In genomic region chr2:224937887-224938286, GRCh38 we compare ENCODE assay signal across 9 cellular contexts.
DNase-seq lines count a peak whose midpoint lies in the region; ATAC-seq, FAIRE-seq and TF ChIP-seq lines count a peak whose summit lies in the region.
"Had no signal": no experiment of that assay in that cellular context is flagged by ENCODE, and none has a peak within 500 bp of the region (broad histone marks: within the 10 kb centered on the region; RNA-seq: fewer than 3 reads in every experiment).

No MANE protein-coding gene starts in this region.

- peaks cover 34 to 99% (median 75%) of the 10 kb centered on the region in 6 donors for H3K4me1 ChIP-seq in spleen

- H3K27ac ChIP-seq in spleen, result peak overlapping the region in 7 of 8 donors; percentile 52 to 89 (median 68)

- 30 to 48% (median 36%) methylated on average over 5 of the region's 5 CpGs for WGBS in spleen, 5 donors

- no peaks in the 10 kb centered on the region for H3K9me3 ChIP-seq in spleen

- CTCF ChIA-PET in activated CD8-positive, alpha-beta memory T cell treated with anti-CD3 and anti-CD28 coated beads, Interleukin-2, amount 10 ng/mL, durations not matched to agents 7 days and 5 days (lab: Charles Lee), result interaction anchor here (1.0 to 1.5 kb wide), 3 partner anchors 13 to 63 kb away, joined by 3 to 4 read pairs (median 4); no protein-coding TSS in a partner anchor

- H3K27ac Mint-ChIP-seq in activated CD8-positive, alpha-beta memory T cell treated with anti-CD3 and anti-CD28 coated beads, Interleukin-2, amount 10 ng/mL, durations not matched to agents 7 days and 5 days, result peak overlapping the region; percentile 75

- ATAC-seq in activated CD8-positive, alpha-beta memory T cell treated with anti-CD3 and anti-CD28 coated beads, Interleukin-2, amount 10 ng/mL, durations not matched to agents 7 days and 5 days, result no peak
- ATAC-seq in HG02852 (IDR thresholded peaks at IDR 0.05; ENCODE audit: unreplicated experiment), result peak; percentile 87

- H3K4me3 ChIP-seq in spleen, result no peak overlapping the region

- H3K4me1 Mint-ChIP-seq in activated CD8-positive, alpha-beta memory T cell treated with anti-CD3 and anti-CD28 coated beads, Interleukin-2, amount 10 ng/mL, durations not matched to agents 7 days and 5 days, result peaks cover 82% of the 10 kb centered on the region

- no peaks in the 10 kb centered on the region for H3K27me3 Mint-ChIP-seq in activated CD8-positive, alpha-beta memory T cell treated with anti-CD3 and anti-CD28 coated beads, Interleukin-2, amount 10 ng/mL, durations not matched to agents 7 days and 5 days

- no peaks in the 10 kb centered on the region for H3K27me3 ChIP-seq in spleen (replicated peaks in 1 of 7)

- TF ChIP-seq POLR2A in spleen (IDR thresholded peaks at IDR 0.05), result no peak

- peak overlapping the region; percentile 44 for H3K4me3 Mint-ChIP-seq in activated CD8-positive, alpha-beta memory T cell treated with anti-CD3 and anti-CD28 coated beads, Interleukin-2, amount 10 ng/mL, durations not matched to agents 7 days and 5 days

- peaks cover 50% of the 10 kb centered on the region for H3K36me3 Mint-ChIP-seq in activated CD8-positive, alpha-beta memory T cell treated with anti-CD3 and anti-CD28 coated beads, Interleukin-2, amount 10 ng/mL, durations not matched to agents 7 days and 5 days

- TF ChIP-seq CTCF in spleen (IDR thresholded peaks at IDR 0.05 in 8 of 11, conservative IDR thresholded peaks at IDR 0.05 in 3 of 11), result no peak

- DNase-seq in activated CD8-positive, alpha-beta memory T cell treated with anti-CD3 and anti-CD28 coated beads, Interleukin-2, amount 10 ng/mL, durations not matched to agents 7 days and 5 days, result no peak
- no peak for DNase-seq in activated CD8-positive, alpha-beta memory T cell treated with anti-CD3 and anti-CD28 coated beads, Interleukin-2, amount 50 U/mL, for 48 hours
- DNase-seq in SK-N-DZ (ENCODE audit: low spot score) (peak; percentile 82), spleen (no peak), NCI-H1694 treated with DMSO at 0.1 percent for 48 hours (lab: John Stamatoyannopoulos, UW) (no peak), frontal cortex (ENCODE audit: low spot score in 2 of 2) (no peak), NCI-H2107 (lab: John Stamatoyannopoulos, UW) (no peak)
- DNase-seq: activated gamma-delta T cell treated with Interleukin-2 at 50 U/mL for 16 hours had no signal

- H3K36me3 ChIP-seq in spleen, result peaks cover 0 to 13% (median 0%) of the 10 kb centered on the region in 6 donors

- no peak for FAIRE-seq in frontal cortex (lab: Jason Lieb, UNC)

- H3K9me3 Mint-ChIP-seq in activated CD8-positive, alpha-beta memory T cell treated with anti-CD3 and anti-CD28 coated beads, Interleukin-2, amount 10 ng/mL, durations not matched to agents 7 days and 5 days (ENCODE audit: low read depth), result no peaks in the 10 kb centered on the region

- intact Hi-C loops in spleen (cut with DNase I; ENCODE audit: low total_unique reads), result loop anchor here (10.0 kb wide), 1 partner anchor 67 kb away; no protein-coding TSS in a partner anchor
